In genomic region chr14:92780444-92780843, GRCh38 we compare ENCODE assay signal across 10 cellular contexts. TPM values are rescaled to one million over a fixed set of nuclear protein-coding genes. Genes with fewer than 3 reads are reported as not detected.
A peak's percentile ranks its signal among the peaks of the same experiment; 100 is the strongest.
DNase-seq lines count a peak whose midpoint lies in the region; ATAC-seq and TF ChIP-seq lines count a peak whose summit lies in the region.
"Had no signal": no experiment of that assay in that cellular context is flagged by ENCODE, and none has a peak within 500 bp of the region (broad histone marks: within the 10 kb centered on the region; RNA-seq: fewer than 3 reads in every experiment).

No MANE protein-coding gene starts in this region.

- 42 to 79% (median 68%) methylated on average over 2 of the region's 2 CpGs for WGBS in stomach, 5 donors

- no peaks in the 10 kb centered on the region for H3K9me3 ChIP-seq in CD4-positive, CD25-positive, alpha-beta regulatory T cell (ENCODE audit: control insufficient read depth in 2 of 2, low read length in 2 of 2)
- no peaks in the 10 kb centered on the region for H3K9me3 ChIP-seq in naive thymus-derived CD4-positive, alpha-beta T cell (ENCODE audit: control insufficient read depth in 2 of 3, low read length in 3 of 3)
- no peaks in the 10 kb centered on the region for H3K9me3 ChIP-seq in stomach

- no peak overlapping the region for H3K27ac ChIP-seq in CD4-positive, CD25-positive, alpha-beta regulatory T cell (ENCODE audit: insufficient read depth, low read length, poor library complexity, severe bottlenecking)
- H3K27ac ChIP-seq in naive thymus-derived CD4-positive, alpha-beta T cell (ENCODE audit: low read depth, low read length), result no peak overlapping the region
- no peak overlapping the region for H3K27ac ChIP-seq in stomach

- no peak overlapping the region for H3K4me3 Mint-ChIP-seq in CD4-positive, CD25-positive, alpha-beta regulatory T cell
- H3K4me3 Mint-ChIP-seq in activated naive CD8-positive, alpha-beta T cell treated with anti-CD3 and anti-CD28 coated beads, Interleukin-2, amount 50 U/mL, for 24 hours, result no peak overlapping the region
- no peak overlapping the region for H3K4me3 Mint-ChIP-seq in naive thymus-derived CD4-positive, alpha-beta T cell
- no peak overlapping the region for H3K4me3 Mint-ChIP-seq in activated T-helper 2 cell treated with anti-CD3 and anti-CD28 coated beads, Interferon-gamma antibody, Interleukin-2, Interleukin-4, amounts not matched to agents 10 μg/mL and 5 μg/mL and 100 μg/mL, durations not matched to agents 14 hours and 24 hours and 36 hours (ENCODE audit: low read depth)

- DNase-seq in CD4-positive, CD25-positive, alpha-beta regulatory T cell, result peak in 1 of 3 donors; percentile 36
- DNase-seq in HS-5 (ENCODE audit: low read depth), result peak; percentile 46
- no peak for DNase-seq in activated naive CD8-positive, alpha-beta T cell treated with anti-CD3 and anti-CD28 coated beads, Interleukin-2, amount 50 U/mL, for 24 hours
- DNase-seq in naive thymus-derived CD4-positive, alpha-beta T cell, result no peak
- DNase-seq in DMS79 treated with DMSO at 0.1 percent for 48 hours (lab: John Stamatoyannopoulos, UW), result no peak
- no peak for DNase-seq in stomach
- DNase-seq in activated T-helper 2 cell treated with anti-CD3 and anti-CD28 coated beads, Interferon-gamma antibody, Interleukin-2, Interleukin-4, amounts not matched to agents 10 μg/mL and 5 μg/mL and 100 μg/mL, durations not matched to agents 14 hours and 24 hours and 36 hours (ENCODE audit: low spot score), result no peak
- DNase-seq in posterior vena cava (ENCODE audit: low spot score), result no peak
- DNase-seq: activated CD4-positive, CD25-positive, alpha-beta regulatory T cell treated with anti-CD3 and anti-CD28 coated beads, Interleukin-2, amount 50 U/mL, for 72 hours; SIG-M5 had no signal

- H3K4me1 Mint-ChIP-seq in CD4-positive, CD25-positive, alpha-beta regulatory T cell, result peaks cover 0 to 13% (median 6%) of the 10 kb centered on the region in 4 donors
- peaks cover 28% of the 10 kb centered on the region for H3K4me1 Mint-ChIP-seq in activated naive CD8-positive, alpha-beta T cell treated with anti-CD3 and anti-CD28 coated beads, Interleukin-2, amount 50 U/mL, for 24 hours
- H3K4me1 Mint-ChIP-seq in naive thymus-derived CD4-positive, alpha-beta T cell, result peaks cover 0 to 25% (median 0%) of the 10 kb centered on the region in 7 donors
- peaks cover 17% of the 10 kb centered on the region for H3K4me1 Mint-ChIP-seq in activated T-helper 2 cell treated with anti-CD3 and anti-CD28 coated beads, Interferon-gamma antibody, Interleukin-2, Interleukin-4, amounts not matched to agents 10 μg/mL and 5 μg/mL and 100 μg/mL, durations not matched to agents 14 hours and 24 hours and 36 hours (ENCODE audit: low read depth)

- no peak overlapping the region for H3K4me3 ChIP-seq in CD4-positive, CD25-positive, alpha-beta regulatory T cell (ENCODE audit: low read depth, low read length)
- H3K4me3 ChIP-seq in naive thymus-derived CD4-positive, alpha-beta T cell (ENCODE audit: low read length), result no peak overlapping the region
- no peak overlapping the region for H3K4me3 ChIP-seq in stomach

- H3K4me1 ChIP-seq in CD4-positive, CD25-positive, alpha-beta regulatory T cell (ENCODE audit: control insufficient read depth, insufficient read depth, low read length, poor library complexity, severe bottlenecking), result no peaks in the 10 kb centered on the region
- H3K4me1 ChIP-seq in naive thymus-derived CD4-positive, alpha-beta T cell (ENCODE audit: control insufficient read depth in 2 of 2, insufficient read depth in 2 of 2, low read length in 2 of 2), result no peaks in the 10 kb centered on the region
- peaks cover 2 to 19% (median 16%) of the 10 kb centered on the region in 4 donors for H3K4me1 ChIP-seq in stomach

- H3K9me3 Mint-ChIP-seq in CD4-positive, CD25-positive, alpha-beta regulatory T cell, result peaks cover 0 to 2% (median 0%) of the 10 kb centered on the region in 7 donors
- H3K9me3 Mint-ChIP-seq in activated naive CD8-positive, alpha-beta T cell treated with anti-CD3 and anti-CD28 coated beads, Interleukin-2, amount 50 U/mL, for 24 hours, result no peaks in the 10 kb centered on the region
- peaks cover 0 to 2% (median 0%) of the 10 kb centered on the region in 11 donors for H3K9me3 Mint-ChIP-seq in naive thymus-derived CD4-positive, alpha-beta T cell
- no peaks in the 10 kb centered on the region for H3K9me3 Mint-ChIP-seq in activated T-helper 2 cell treated with anti-CD3 and anti-CD28 coated beads, Interferon-gamma antibody, Interleukin-2, Interleukin-4, amounts not matched to agents 10 μg/mL and 5 μg/mL and 100 μg/mL, durations not matched to agents 14 hours and 24 hours and 36 hours

- H3K36me3 ChIP-seq in CD4-positive, CD25-positive, alpha-beta regulatory T cell (ENCODE audit: control insufficient read depth, insufficient read depth, low read length), result no peaks in the 10 kb centered on the region
- no peaks in the 10 kb centered on the region for H3K36me3 ChIP-seq in naive thymus-derived CD4-positive, alpha-beta T cell (ENCODE audit: control insufficient read depth in 2 of 3, insufficient read depth in 3 of 3, low read length in 3 of 3)
- no peaks in the 10 kb centered on the region for H3K36me3 ChIP-seq in stomach

- no peaks in the 10 kb centered on the region for H3K36me3 Mint-ChIP-seq in CD4-positive, CD25-positive, alpha-beta regulatory T cell
- H3K36me3 Mint-ChIP-seq in activated naive CD8-positive, alpha-beta T cell treated with anti-CD3 and anti-CD28 coated beads, Interleukin-2, amount 50 U/mL, for 24 hours (ENCODE audit: low read depth), result no peaks in the 10 kb centered on the region
- no peaks in the 10 kb centered on the region for H3K36me3 Mint-ChIP-seq in naive thymus-derived CD4-positive, alpha-beta T cell
- no peaks in the 10 kb centered on the region for H3K36me3 Mint-ChIP-seq in activated T-helper 2 cell treated with anti-CD3 and anti-CD28 coated beads, Interferon-gamma antibody, Interleukin-2, Interleukin-4, amounts not matched to agents 10 μg/mL and 5 μg/mL and 100 μg/mL, durations not matched to agents 14 hours and 24 hours and 36 hours (ENCODE audit: low read depth)

- TF ChIP-seq POLR2A in stomach (IDR thresholded peaks at IDR 0.05), result no peak

- H3K27me3 ChIP-seq in CD4-positive, CD25-positive, alpha-beta regulatory T cell (ENCODE audit: control insufficient read depth, insufficient read depth, low read length), result no peaks in the 10 kb centered on the region
- no peaks in the 10 kb centered on the region for H3K27me3 ChIP-seq in naive thymus-derived CD4-positive, alpha-beta T cell (ENCODE audit: control insufficient read depth in 2 of 2, insufficient read depth in 2 of 2, low read length in 2 of 2)
- no peaks in the 10 kb centered on the region for H3K27me3 ChIP-seq in stomach

- H3K27me3 Mint-ChIP-seq in CD4-positive, CD25-positive, alpha-beta regulatory T cell, result peaks cover 6% of the 10 kb centered on the region
- H3K27me3 Mint-ChIP-seq in activated naive CD8-positive, alpha-beta T cell treated with anti-CD3 and anti-CD28 coated beads, Interleukin-2, amount 50 U/mL, for 24 hours, result peaks cover 6% of the 10 kb centered on the region
- peaks cover 0 to 25% (median 0%) of the 10 kb centered on the region in 5 donors for H3K27me3 Mint-ChIP-seq in naive thymus-derived CD4-positive, alpha-beta T cell
- peaks cover 37% of the 10 kb centered on the region for H3K27me3 Mint-ChIP-seq in activated T-helper 2 cell treated with anti-CD3 and anti-CD28 coated beads, Interferon-gamma antibody, Interleukin-2, Interleukin-4, amounts not matched to agents 10 μg/mL and 5 μg/mL and 100 μg/mL, durations not matched to agents 14 hours and 24 hours and 36 hours (ENCODE audit: low read depth)

- POLR2A ChIA-PET in naive thymus-derived CD4-positive, alpha-beta T cell (lab: Charles Lee), result interaction anchor here (1.3 kb wide), 1 partner anchor 30 kb away, joined by 3 read pairs; no protein-coding TSS in a partner anchor

- peak overlapping the region in 1 of 3 donors; percentile 52 for H3K27ac Mint-ChIP-seq in CD4-positive, CD25-positive, alpha-beta regulatory T cell
- H3K27ac Mint-ChIP-seq in activated naive CD8-positive, alpha-beta T cell treated with anti-CD3 and anti-CD28 coated beads, Interleukin-2, amount 50 U/mL, for 24 hours, result no peak overlapping the region
- no peak overlapping the region for H3K27ac Mint-ChIP-seq in naive thymus-derived CD4-positive, alpha-beta T cell
- H3K27ac Mint-ChIP-seq in activated T-helper 2 cell treated with anti-CD3 and anti-CD28 coated beads, Interferon-gamma antibody, Interleukin-2, Interleukin-4, amounts not matched to agents 10 μg/mL and 5 μg/mL and 100 μg/mL, durations not matched to agents 14 hours and 24 hours and 36 hours, result no peak overlapping the region

- intact Hi-C loops in naive thymus-derived CD4-positive, alpha-beta T cell (cut with micrococcal nuclease), result loop anchor here (5.0 kb wide), 2 partner anchors 33 to 163 kb away; partner anchors contain the start of gene LGMN (in 1 of the 2)
- intact Hi-C loops in stomach (cut with DNase I; ENCODE audit: low total_unique reads) (loop anchor here (5.0 kb wide), 1 partner anchor 68 kb away; no protein-coding TSS in a partner anchor), posterior vena cava (cut with DNase I) (loop anchor here (5.0 to 10.0 kb wide), 3 partner anchors 66 to 96 kb away; no protein-coding TSS in a partner anchor)
- intact Hi-C loops in activated T-helper 2 cell treated with anti-CD3 and anti-CD28 coated beads, Interferon-gamma antibody, Interleukin-2, Interleukin-4, amounts not matched to agents 10 μg/mL and 5 μg/mL and 100 μg/mL, durations not matched to agents 14 hours and 24 hours and 36 hours (cut with micrococcal nuclease), result no loop called here

- peak; percentile 41 to 52 for ATAC-seq in CD4-positive, CD25-positive, alpha-beta regulatory T cell (ENCODE audit: low read depth in 2 of 2)
- peak; percentile 86 for ATAC-seq in activated naive CD8-positive, alpha-beta T cell treated with anti-CD3 and anti-CD28 coated beads, Interleukin-2, amount 50 U/mL, for 24 hours
- peak; percentile 70 for ATAC-seq in naive thymus-derived CD4-positive, alpha-beta T cell

- TF ChIP-seq CTCF in stomach (IDR thresholded peaks at IDR 0.05), result no peak

- CTCF ChIA-PET in naive thymus-derived CD4-positive, alpha-beta T cell (lab: Charles Lee), result interaction anchor here (0.6 to 1.4 kb wide), 6 partner anchors 29 to 90 kb away, joined by 3 to 4 read pairs (median 4); no protein-coding TSS in a partner anchor

- TF ChIP-seq EP300 in stomach (IDR thresholded peaks at IDR 0.05), result no peak

RNA-seq across cellular contexts. Expression of gene GOLGA5, which starts 13.7 kb away (rescaled TPM):
- 14.8 TPM for total RNA-seq in CD4-positive, CD25-positive, alpha-beta regulatory T cell
- 10 to 100 TPM; 18.5 to 23.7 (median 21.4) TPM for polyA plus RNA-seq in CD4-positive, CD25-positive, alpha-beta regulatory T cell
- total RNA-seq in naive thymus-derived CD4-positive, alpha-beta T cell, result 10 to 100 TPM in 4 of 5 experiments, 1 to 10 TPM in 1; 9.7 to 25.8 (median 23.5) TPM
- polyA plus RNA-seq in naive thymus-derived CD4-positive, alpha-beta T cell, result 10 to 100 TPM; 17.6 to 27.9 TPM
- total RNA-seq in stomach (10 to 100 TPM; 17.4 to 43.3 (median 30.3) TPM), posterior vena cava (10 to 100 TPM; 39.4 to 42.9 TPM)
- polyA plus RNA-seq in stomach, result 10 to 100 TPM; 23.6 to 59.9 (median 41.2) TPM
- 22.5 and 23.4 TPM in 2 replicates for total RNA-seq in activated T-helper 2 cell treated with anti-CD3 and anti-CD28 coated beads, Interferon-gamma antibody, Interleukin-2, Interleukin-4, amounts not matched to agents 10 μg/mL and 5 μg/mL and 100 μg/mL, durations not matched to agents 14 hours and 24 hours and 36 hours

RNA-seq across cellular contexts. Expression of gene LGMN, which starts 32.0 kb away (rescaled TPM):
- 10.9 TPM for total RNA-seq in CD4-positive, CD25-positive, alpha-beta regulatory T cell
- 10 to 100 TPM; 15.4 to 34.4 (median 19.7) TPM for polyA plus RNA-seq in CD4-positive, CD25-positive, alpha-beta regulatory T cell
- total RNA-seq in naive thymus-derived CD4-positive, alpha-beta T cell, result 10 to 100 TPM in 3 of 5 experiments, 1 to 10 TPM in 2; 8.7 to 28.7 (median 10.1) TPM
- polyA plus RNA-seq in naive thymus-derived CD4-positive, alpha-beta T cell, result 10 to 100 TPM; 25.2 to 26.4 TPM
- 100 to 1,000 TPM in 2 of 5 donors, 10 to 100 TPM in 2, 1 to 10 TPM in 1; 8.2 to 142 (median 56.4) TPM for total RNA-seq in stomach
- polyA plus RNA-seq in stomach, result 10 to 100 TPM; 35.0 to 62.9 (median 43.7) TPM
- 1.1 and 1.3 TPM in 2 replicates for total RNA-seq in activated T-helper 2 cell treated with anti-CD3 and anti-CD28 coated beads, Interferon-gamma antibody, Interleukin-2, Interleukin-4, amounts not matched to agents 10 μg/mL and 5 μg/mL and 100 μg/mL, durations not matched to agents 14 hours and 24 hours and 36 hours
- 100 to 1,000 TPM in 1 of 2 donors, 10 to 100 TPM in 1; 71.1 to 105 TPM for total RNA-seq in posterior vena cava
